In genomic region chr14:33377596-33378390, GRCh38 we compare ENCODE assay signal across 13 cellular contexts.
DNase-seq lines count a peak whose midpoint lies in the region; ATAC-seq and TF ChIP-seq lines count a peak whose summit lies in the region.
"Had no signal": no experiment of that assay in that cellular context is flagged by ENCODE, and none has a peak within 500 bp of the region (broad histone marks: within the 10 kb centered on the region; RNA-seq: fewer than 3 reads in every experiment).

No MANE protein-coding gene starts in this region.

- no peak overlapping the region for H3K27ac ChIP-seq in left lung
- H3K27ac ChIP-seq: C4-2B had no signal

- no peak for TF ChIP-seq CTCF in left lung (IDR thresholded peaks at IDR 0.05)

- H3K27me3 ChIP-seq in left lung: no peaks in the 10 kb centered on the region

- no peaks in the 10 kb centered on the region for H3K4me1 ChIP-seq in left lung

- intact Hi-C loops in left lung (cut with DNase I): no loop called here

- no peaks in the 10 kb centered on the region for H3K9me3 ChIP-seq in left lung

- no peaks in the 10 kb centered on the region for H3K36me3 ChIP-seq in left lung

- ATAC-seq in GM18873 (IDR thresholded peaks at IDR 0.05; ENCODE audit: low FRiP score, unreplicated experiment) (peak; percentile 72), GM21737 (IDR thresholded peaks at IDR 0.05; ENCODE audit: unreplicated experiment) (peak; percentile 67), HG03159 (IDR thresholded peaks at IDR 0.05; ENCODE audit: unreplicated experiment) (peak; percentile 85), left lung (peak; percentile 64), HG02970 (IDR thresholded peaks at IDR 0.05; ENCODE audit: low FRiP score, unreplicated experiment) (no peak)

- DNase-seq in left lung (no peak), OCI-M2 (lab: John Stamatoyannopoulos, UW; ENCODE audit: unreplicated experiment) (no peak), HuH-7.5 (ENCODE audit: low spot score) (no peak), ureter (ENCODE audit: low spot score) (no peak)
- DNase-seq: activated CD8-positive, alpha-beta memory T cell treated with anti-CD3 and anti-CD28 coated beads, Interleukin-2, amount 50 U/mL, for 48 hours; NCI-H524; stimulated activated CD4-positive, alpha-beta T cell treated with anti-CD3 and anti-CD28 coated beads, Interleukin-2, amount 100 ng/mL, for 24 hours; stimulated activated naive CD4-positive, alpha-beta T cell treated with Interleukin-2 at 50 U/mL for 16 hours had no signal

- H3K4me3 ChIP-seq in left lung: no peak overlapping the region
